In the genomic region with DNA sequence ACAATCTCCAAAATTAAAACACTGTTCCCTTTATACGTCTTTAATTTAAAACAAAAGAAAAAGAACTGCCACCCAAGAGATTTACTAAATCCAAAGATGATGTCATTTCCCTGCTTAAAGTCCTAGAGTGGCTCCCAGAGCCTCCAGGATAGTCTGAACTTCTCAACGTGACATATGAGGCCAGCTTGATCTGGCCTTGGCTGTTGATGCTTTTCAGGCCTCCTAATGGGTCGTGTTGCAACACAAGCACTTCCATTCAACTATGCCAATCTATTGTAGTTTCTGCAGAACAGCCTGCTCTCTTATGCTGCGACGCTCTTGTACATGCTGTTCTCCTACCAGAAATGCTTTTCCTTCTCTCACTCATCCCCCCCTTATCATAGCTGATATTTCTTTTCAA, we compare ENCODE assay signal across 1 cellular context.
A peak's percentile ranks its signal among the peaks of the same experiment; 100 is the strongest.
TF ChIP-seq lines count a peak whose summit lies in the region.

No MANE protein-coding gene starts in this region.

TF ChIP-seq in HepG2, 621 proteins besides CTCF, POLR2A, EP300 and RAD21:
- no peak for TF ChIP-seq ZNF737 (CRISPR knock-in tag; IDR thresholded peaks at IDR 0.05; ENCODE audit: borderline replicate concordance)
- TF ChIP-seq CEBPB (IDR thresholded peaks at IDR 0.05; ENCODE audit: borderline replicate concordance, low read depth, low read length), result peak; percentile 53; the same call in 1 of the 2 replicates
- TF ChIP-seq ZNF816 (CRISPR knock-in tag; IDR thresholded peaks at IDR 0.05; ENCODE audit: borderline replicate concordance), result no peak
- 0 out of 2 replicates have a peak, but pooled peaks have one; percentile 10 for TF ChIP-seq FOSL2 (CRISPR knock-in tag; IDR thresholded peaks at IDR 0.05)
- TF ChIP-seq, protein P1, sequence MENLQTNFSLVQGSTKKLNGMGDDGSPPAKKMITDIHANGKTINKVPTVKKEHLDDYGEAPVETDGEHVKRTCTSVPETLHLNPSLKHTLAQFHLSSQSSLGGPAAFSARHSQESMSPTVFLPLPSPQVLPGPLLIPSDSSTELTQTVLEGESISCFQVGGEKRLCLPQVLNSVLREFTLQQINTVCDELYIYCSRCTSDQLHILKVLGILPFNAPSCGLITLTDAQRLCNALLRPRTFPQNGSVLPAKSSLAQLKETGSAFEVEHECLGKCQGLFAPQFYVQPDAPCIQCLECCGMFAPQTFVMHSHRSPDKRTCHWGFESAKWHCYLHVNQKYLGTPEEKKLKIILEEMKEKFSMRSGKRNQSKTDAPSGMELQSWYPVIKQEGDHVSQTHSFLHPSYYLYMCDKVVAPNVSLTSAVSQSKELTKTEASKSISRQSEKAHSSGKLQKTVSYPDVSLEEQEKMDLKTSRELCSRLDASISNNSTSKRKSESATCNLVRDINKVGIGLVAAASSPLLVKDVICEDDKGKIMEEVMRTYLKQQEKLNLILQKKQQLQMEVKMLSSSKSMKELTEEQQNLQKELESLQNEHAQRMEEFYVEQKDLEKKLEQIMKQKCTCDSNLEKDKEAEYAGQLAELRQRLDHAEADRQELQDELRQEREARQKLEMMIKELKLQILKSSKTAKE (CRISPR knock-in tag; IDR thresholded peaks at IDR 0.05; ENCODE audit: borderline replicate concordance), result no peak
- no peak for TF ChIP-seq SOX13 (IDR thresholded peaks at IDR 0.05)
- 0 out of 4 replicates have a peak, but pooled peaks of 1 of the 2 experiments have one; percentile 18 for TF ChIP-seq SOX13 (CRISPR knock-in tag; conservative IDR thresholded peaks at IDR 0.05 in 1 of 2, IDR thresholded peaks at IDR 0.05 in 1 of 2)
- 0 out of 2 replicates have a peak, but pooled peaks have one; percentile 52 for TF ChIP-seq ATF7 (IDR thresholded peaks at IDR 0.05)
- TF ChIP-seq ATF7 (CRISPR knock-in tag; IDR thresholded peaks at IDR 0.05), result no peak
- no peak for TF ChIP-seq SYNCRIP (IDR thresholded peaks at IDR 0.05; ENCODE audit: insufficient read depth, low read depth, low read length)
- TF ChIP-seq NCOA2 (CRISPR knock-in tag; IDR thresholded peaks at IDR 0.05), result no peak
